Comparison of ENCODE assay signal across 8 cellular contexts in genomic region chr16:57530104-57530522, GRCh38. TPM values are rescaled to one million over a fixed set of nuclear protein-coding genes. Genes with fewer than 3 reads are reported as not detected.
DNase-seq lines count a peak whose midpoint lies in the region; ATAC-seq and TF ChIP-seq lines count a peak whose summit lies in the region.

No MANE protein-coding gene starts in this region.

- no peak for TF ChIP-seq CTCF in fibroblast of the aortic adventitia (IDR thresholded peaks at IDR 0.05; ENCODE audit: insufficient read depth, low read length)

- DNase-seq in COLO829 (ENCODE audit: low spot score), result peak; percentile 74
- DNase-seq in M059J (ENCODE audit: low read depth), result peak; percentile 70
- peak; percentile 93 for DNase-seq in activated CD8-positive, alpha-beta memory T cell treated with anti-CD3 and anti-CD28 coated beads, Interleukin-2, amount 10 ng/mL, durations not matched to agents 7 days and 5 days
- DNase-seq in fibroblast of the aortic adventitia (ENCODE audit: low read depth), result peak; percentile 60
- DNase-seq in skeletal muscle cell (ENCODE audit: low read depth), result peak; percentile 31
- no peak for DNase-seq in NCI-H1694 (lab: John Stamatoyannopoulos, UW)
- DNase-seq in SK-N-DZ (ENCODE audit: low spot score), result no peak

- peak; percentile 71 for ATAC-seq in GM21576 (IDR thresholded peaks at IDR 0.05; ENCODE audit: unreplicated experiment)
- ATAC-seq in activated CD8-positive, alpha-beta memory T cell treated with anti-CD3 and anti-CD28 coated beads, Interleukin-2, amount 10 ng/mL, durations not matched to agents 7 days and 5 days, result peak; percentile 95

- peaks cover 58% of the 10 kb centered on the region for H3K4me1 Mint-ChIP-seq in activated CD8-positive, alpha-beta memory T cell treated with anti-CD3 and anti-CD28 coated beads, Interleukin-2, amount 10 ng/mL, durations not matched to agents 7 days and 5 days

- CTCF ChIA-PET in activated CD8-positive, alpha-beta memory T cell treated with anti-CD3 and anti-CD28 coated beads, Interleukin-2, amount 10 ng/mL, durations not matched to agents 7 days and 5 days (lab: Charles Lee), result interaction anchor here (0.8 to 2.2 kb wide), 5 partner anchors 10 to 230 kb away, joined by 3 to 15 read pairs (median 3); partner anchors contain the start of gene ADGRG5

- H3K27ac Mint-ChIP-seq in activated CD8-positive, alpha-beta memory T cell treated with anti-CD3 and anti-CD28 coated beads, Interleukin-2, amount 10 ng/mL, durations not matched to agents 7 days and 5 days, result peak overlapping the region; percentile 99

- H3K27me3 Mint-ChIP-seq in activated CD8-positive, alpha-beta memory T cell treated with anti-CD3 and anti-CD28 coated beads, Interleukin-2, amount 10 ng/mL, durations not matched to agents 7 days and 5 days, result no peaks in the 10 kb centered on the region

- peaks cover 7% of the 10 kb centered on the region for H3K36me3 Mint-ChIP-seq in activated CD8-positive, alpha-beta memory T cell treated with anti-CD3 and anti-CD28 coated beads, Interleukin-2, amount 10 ng/mL, durations not matched to agents 7 days and 5 days

- no peaks in the 10 kb centered on the region for H3K9me3 Mint-ChIP-seq in activated CD8-positive, alpha-beta memory T cell treated with anti-CD3 and anti-CD28 coated beads, Interleukin-2, amount 10 ng/mL, durations not matched to agents 7 days and 5 days (ENCODE audit: low read depth)

- H3K4me3 ChIP-seq in fibroblast of the aortic adventitia (ENCODE audit: low read depth, low read length) (no peak overlapping the region), skeletal muscle cell (ENCODE audit: low read depth, low read length) (no peak overlapping the region)

- H3K4me3 Mint-ChIP-seq in activated CD8-positive, alpha-beta memory T cell treated with anti-CD3 and anti-CD28 coated beads, Interleukin-2, amount 10 ng/mL, durations not matched to agents 7 days and 5 days, result peak overlapping the region; percentile 56

RNA-seq across cellular contexts. Expression of gene CCDC102A, which starts 6.3 kb away (rescaled TPM):
- total RNA-seq in M059J (2014; rRNA removed; shearing (Covaris generic)), result 7.0 and 16.8 TPM in 2 replicates
- total RNA-seq in activated CD8-positive, alpha-beta memory T cell treated with anti-CD3 and anti-CD28 coated beads, Interleukin-2, amount 10 ng/mL, durations not matched to agents 7 days and 5 days, result 10 to 100 TPM; 19.7 to 20.2 TPM
- total RNA-seq in fibroblast of the aortic adventitia (ENCODE audit: low replicate concordance), result 9.9 and 30.7 TPM in 2 replicates
- polyA plus RNA-seq in SK-N-DZ (2014; cell fraction: cytosol; rRNA removed), result 5.1 and 8.5 TPM in 2 replicates
- polyA plus RNA-seq in SK-N-DZ (2014; cell fraction: nucleus; rRNA removed), result 6.4 and 7.8 TPM in 2 replicates

RNA-seq across cellular contexts. Expression of gene ADGRG5, which starts 12.3 kb away (rescaled TPM):
- total RNA-seq in M059J (2014; rRNA removed; shearing (Covaris generic)), result 0.22 and 0.37 TPM in 2 replicates
- 10 to 100 TPM; 34.4 to 47.9 TPM for total RNA-seq in activated CD8-positive, alpha-beta memory T cell treated with anti-CD3 and anti-CD28 coated beads, Interleukin-2, amount 10 ng/mL, durations not matched to agents 7 days and 5 days
- not detected in 2 replicates for total RNA-seq in fibroblast of the aortic adventitia (ENCODE audit: low replicate concordance)
- 2.9 and 6.8 TPM in 2 replicates for polyA plus RNA-seq in SK-N-DZ (2014; cell fraction: cytosol; rRNA removed)
- polyA plus RNA-seq in SK-N-DZ (2014; cell fraction: nucleus; rRNA removed), result 1.8 and 2.2 TPM in 2 replicates

RNA-seq across cellular contexts. Expression of gene DOK4, which starts 43.8 kb away (rescaled TPM):
- total RNA-seq in M059J (2014; rRNA removed; shearing (Covaris generic)), result 4.3 and 6.2 TPM in 2 replicates
- 1 to 10 TPM; 3.4 to 4.7 TPM for total RNA-seq in activated CD8-positive, alpha-beta memory T cell treated with anti-CD3 and anti-CD28 coated beads, Interleukin-2, amount 10 ng/mL, durations not matched to agents 7 days and 5 days
- 19.5 and 29.6 TPM in 2 replicates for total RNA-seq in fibroblast of the aortic adventitia (ENCODE audit: low replicate concordance)
- polyA plus RNA-seq in SK-N-DZ (2014; cell fraction: cytosol; rRNA removed), result 158 and 208 TPM in 2 replicates
- polyA plus RNA-seq in SK-N-DZ (2014; cell fraction: nucleus; rRNA removed), result 212 and 219 TPM in 2 replicates

Comparison
In these comparisons a context has a peak if more than half of its experiments do, and no peak if none do; other contexts are left out.
1. DNase-seq: peak in COLO829 (single experiment), M059J (single experiment), activated CD8-positive, alpha-beta memory T cell treated with anti-CD3 and anti-CD28 coated beads, Interleukin-2, amount 10 ng/mL, durations not matched to agents 7 days and 5 days (single experiment), fibroblast of the aortic adventitia (single experiment) and skeletal muscle cell (single experiment); none in NCI-H1694 (single experiment) and SK-N-DZ (single experiment).
2. RNA of gene ADGRG5, which starts 12.3 kb away (total RNA-seq): 34.4 to 47.9 TPM in activated CD8-positive, alpha-beta memory T cell treated with anti-CD3 and anti-CD28 coated beads, Interleukin-2, amount 10 ng/mL, durations not matched to agents 7 days and 5 days; 0.22 to 0.37 TPM in M059J and not detected in fibroblast of the aortic adventitia; every median in the first group is over 10 times any median in the second.